ENCODE assay signal across 2 cellular contexts in genomic region chr7:139661043-139661440, GRCh38.
TF ChIP-seq lines count a peak whose summit lies in the region.

No MANE protein-coding gene starts in this region.

TF ChIP-seq in HCT116, 20 proteins besides CTCF, POLR2A, EP300 and RAD21 (continued from another document):
- TF ChIP-seq ZBTB33 (IDR thresholded peaks at IDR 0.05; ENCODE audit: extremely low read depth, insufficient replicate concordance, low read length) (no peak), FOSL1 (IDR thresholded peaks at IDR 0.05; ENCODE audit: low read depth) (no peak), TCF7L2 (IDR thresholded peaks at IDR 0.05; ENCODE audit: borderline replicate concordance, extremely low read depth, insufficient read depth, insufficient read length) (no peak), CBX3 (IDR thresholded peaks at IDR 0.05; ENCODE audit: low read depth) (no peak), MAX (IDR thresholded peaks at IDR 0.05) (no peak)

TF ChIP-seq in SK-N-SH, 30 proteins besides CTCF, POLR2A, EP300 and RAD21 (continued from another document):
- TF ChIP-seq IRF3 (IDR thresholded peaks at IDR 0.05; ENCODE audit: low read depth, low read length) (no peak), YY1 (IDR thresholded peaks at IDR 0.05; ENCODE audit: low read depth) (no peak), TCF12 (IDR thresholded peaks at IDR 0.05) (no peak), MXI1 (IDR thresholded peaks at IDR 0.05; ENCODE audit: low read depth, low read length) (no peak), NFIC (IDR thresholded peaks at IDR 0.05; ENCODE audit: borderline replicate concordance) (no peak), PBX3 (IDR thresholded peaks at IDR 0.05) (no peak), USF2 (IDR thresholded peaks at IDR 0.05; ENCODE audit: borderline replicate concordance, low read depth, low read length) (no peak), CHD2 (IDR thresholded peaks at IDR 0.05; ENCODE audit: low read length, partially characterized antibody) (no peak), TEAD4 (IDR thresholded peaks at IDR 0.05; ENCODE audit: borderline replicate concordance, insufficient read depth) (no peak), USF1 (IDR thresholded peaks at IDR 0.05; ENCODE audit: borderline replicate concordance, low read depth) (no peak)
TF ChIP-seq in SK-N-SH: peak in this region for 0.
